In the genomic region with DNA sequence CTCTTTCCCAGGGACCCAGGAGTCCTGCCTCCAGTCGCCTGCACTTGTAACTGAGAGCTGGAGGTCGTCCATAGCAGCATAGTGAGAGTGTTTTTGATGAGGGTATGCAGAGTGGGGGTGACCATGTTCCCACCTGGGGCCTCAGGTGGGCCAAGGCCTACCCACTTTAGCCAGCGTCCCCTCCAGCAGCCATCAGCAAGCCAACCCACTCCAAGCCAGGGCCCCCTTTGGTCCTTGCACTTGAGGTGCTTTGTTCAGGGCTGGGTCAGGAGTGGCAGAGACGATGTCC, we compare ENCODE assay signal across 14 cellular contexts. TPM values are rescaled to one million over a fixed set of nuclear protein-coding genes. Genes with fewer than 3 reads are reported as not detected.
DNase-seq lines count a peak whose midpoint lies in the region; ATAC-seq, FAIRE-seq and TF ChIP-seq lines count a peak whose summit lies in the region.
"Had no signal": no experiment of that assay in that cellular context is flagged by ENCODE, and none has a peak within 500 bp of the region (broad histone marks: within the 10 kb centered on the region; RNA-seq: fewer than 3 reads in every experiment).

No MANE protein-coding gene starts in this region.

- H3K4me1 ChIP-seq in H1 (replicated peaks in 1 of 4; ENCODE audit: control insufficient read depth in 3 of 4, insufficient read depth in 4 of 4, low read length in 3 of 4) (peaks cover 0 to 4% (median 2%) of the 10 kb centered on the region in 4 experiments; a peak in 3 of 7 replicates), transverse colon (peaks cover 8 to 69% (median 50%) of the 10 kb centered on the region in 4 donors), vagina (peaks cover 16% of the 10 kb centered on the region)

- in situ Hi-C loops in transverse colon (cut with MboI; ENCODE audit: low pct_ligation_motif_present in 1 of 4, low pct_unique_long_range_greater_than_20kb in 1 of 4, low sequenced_read_pairs in 3 of 4): no loop called here

- TF ChIP-seq CTCF in natural killer cell (IDR thresholded peaks at IDR 0.05) (no peak), H1 (IDR thresholded peaks at IDR 0.05; ENCODE audit: control extremely low read depth in 1 of 3, insufficient read depth in 1 of 3, low read depth in 1 of 3, low read length in 3 of 3) (no peak), transverse colon (IDR thresholded peaks at IDR 0.05) (peak in 1 of 5 experiments; percentile 12), vagina (IDR thresholded peaks at IDR 0.05) (no peak)

- no peak overlapping the region for H3K9ac ChIP-seq in H1 (replicated peaks in 1 of 4; ENCODE audit: extremely low read depth in 1 of 4, low read depth in 3 of 4, low read length in 3 of 4)

- H2AFZ ChIP-seq in H1 (ENCODE audit: low read length): no peak overlapping the region

- peak overlapping the region; percentile 90 for H3K4me3 Mint-ChIP-seq in natural killer cell treated with Interleukin-12 subunit alpha and Interleukin-12 subunit beta and Interleukin-15 and Interleukin-18, amount 100 ng/mL, for 72 hours
- no peak overlapping the region for H3K4me3 Mint-ChIP-seq in natural killer cell
- H3K4me3 Mint-ChIP-seq in T-helper 17 cell: no peak overlapping the region

- TF ChIP-seq EP300 in H1 (IDR thresholded peaks at IDR 0.05; ENCODE audit: borderline replicate concordance in 1 of 2, low read depth in 2 of 2, low read length in 2 of 2): no peak
- no peak for TF ChIP-seq EP300 in transverse colon (IDR thresholded peaks at IDR 0.05; ENCODE audit: low read depth)

- peak overlapping the region; percentile 96 to 99 for H3K27ac Mint-ChIP-seq in natural killer cell treated with Interleukin-12 subunit alpha and Interleukin-12 subunit beta and Interleukin-15 and Interleukin-18, amount 100 ng/mL, for 72 hours
- no peak overlapping the region for H3K27ac Mint-ChIP-seq in natural killer cell
- peak overlapping the region; percentile 95 for H3K27ac Mint-ChIP-seq in T-helper 17 cell

- FAIRE-seq in H1 (lab: Jason Lieb, UNC) (no peak), H54 (lab: Jason Lieb, UNC) (no peak)
- FAIRE-seq: frontal cortex had no signal

- H2BK20ac ChIP-seq in H1 (ENCODE audit: low read length): no peak overlapping the region

- no peaks in the 10 kb centered on the region for H3K27me3 Mint-ChIP-seq in natural killer cell treated with Interleukin-12 subunit alpha and Interleukin-12 subunit beta and Interleukin-15 and Interleukin-18, amount 100 ng/mL, for 72 hours
- peaks cover 0 to 7% of the 10 kb centered on the region in 2 donors for H3K27me3 Mint-ChIP-seq in natural killer cell (ENCODE audit: low read depth in 2 of 2)
- H3K27me3 Mint-ChIP-seq in T-helper 17 cell: no peaks in the 10 kb centered on the region

- no peak overlapping the region for H2BK12ac ChIP-seq in H1 (ENCODE audit: low read depth, low read length)

- no peak overlapping the region for H3K4ac ChIP-seq in H1 (replicated peaks; ENCODE audit: insufficient read length, low read depth, low read length)

- POLR2A ChIA-PET in H1 (lab: Charles Lee; ENCODE audit: partially characterized antibody): interaction anchor here (0.9 to 4.1 kb wide), 2 partner anchors 12 to 18 kb away, joined by 3 to 33 read pairs; a partner anchor contains a TSS

- no peaks in the 10 kb centered on the region for H3K9me3 Mint-ChIP-seq in natural killer cell treated with Interleukin-12 subunit alpha and Interleukin-12 subunit beta and Interleukin-15 and Interleukin-18, amount 100 ng/mL, for 72 hours
- H3K9me3 Mint-ChIP-seq in natural killer cell: no peaks in the 10 kb centered on the region

- no peak overlapping the region for H4K8ac ChIP-seq in H1 (ENCODE audit: extremely low read depth, insufficient read depth, low read length)

- TF ChIP-seq POLR2A in H1 (IDR thresholded peaks at IDR 0.05; ENCODE audit: control extremely low read depth in 1 of 2, low read depth in 2 of 2, low read length in 2 of 2): no peak
- TF ChIP-seq POLR2A in transverse colon (IDR thresholded peaks at IDR 0.05): no peak
- TF ChIP-seq POLR2A in H54 (IDR thresholded peaks at IDR 0.05; ENCODE audit: low read depth, low read length): no peak
- TF ChIP-seq POLR2A in vagina (IDR thresholded peaks at IDR 0.05): no peak

- peaks cover 0 to 6% (median under 1%) of the 10 kb centered on the region in 4 experiments; a peak in 2 of 7 replicates for H3K27me3 ChIP-seq in H1 (replicated peaks in 1 of 4; ENCODE audit: control insufficient read depth in 3 of 4, extremely low read depth in 1 of 4, insufficient read depth in 3 of 4, low read length in 3 of 4)
- H3K27me3 ChIP-seq in transverse colon: no peaks in the 10 kb centered on the region
- no peaks in the 10 kb centered on the region for H3K27me3 ChIP-seq in vagina
- H3K27me3 ChIP-seq: adrenal gland had no signal

- H3K27ac ChIP-seq in H1 (ENCODE audit: low read depth, low read length) (no peak overlapping the region), transverse colon (peak overlapping the region; percentile 41 to 71 (median 61)), vagina (no peak overlapping the region)

- peak overlapping the region; percentile 32 for H4K91ac ChIP-seq in H1 (replicated peaks; ENCODE audit: insufficient read length, low read length)

- H3K4me2 ChIP-seq in H1 (ENCODE audit: insufficient read depth in 1 of 2, low read depth in 2 of 2, low read length in 2 of 2): no peak overlapping the region

- no peak overlapping the region for H3K23ac ChIP-seq in H1 (ENCODE audit: insufficient read length)

- H2AK5ac ChIP-seq in H1 (ENCODE audit: low read depth, low read length): no peak overlapping the region

- no peaks in the 10 kb centered on the region for H3K23me2 ChIP-seq in H1 (ENCODE audit: low read depth, low read length)

- no peak overlapping the region for H3K56ac ChIP-seq in H1 (replicated peaks; ENCODE audit: insufficient read length, low read depth, low read length)

- H3K79me1 ChIP-seq in H1 (ENCODE audit: low read depth, low read length): no peaks in the 10 kb centered on the region

- no peak overlapping the region for H2BK5ac ChIP-seq in H1 (ENCODE audit: low read depth, low read length)

- TF ChIP-seq RAD21 in H1 (IDR thresholded peaks at IDR 0.05 in 1 of 2, conservative IDR thresholded peaks at IDR 0.05 in 1 of 2; ENCODE audit: low read depth in 2 of 2, low read length in 2 of 2): no peak

- no peak overlapping the region for H4K5ac ChIP-seq in H1 (ENCODE audit: insufficient read length, low read depth, low read length)

- peaks cover 56 to 73% of the 10 kb centered on the region in 2 donors for H3K4me1 Mint-ChIP-seq in natural killer cell treated with Interleukin-12 subunit alpha and Interleukin-12 subunit beta and Interleukin-15 and Interleukin-18, amount 100 ng/mL, for 72 hours (ENCODE audit: low read depth in 2 of 2)
- H3K4me1 Mint-ChIP-seq in natural killer cell (no peaks in the 10 kb centered on the region), T-helper 17 cell (peaks cover 46% of the 10 kb centered on the region)

- H3K36me3 ChIP-seq in H1 (ENCODE audit: control insufficient read depth in 2 of 4, insufficient read depth in 4 of 4, low read length in 3 of 4) (no peaks in the 10 kb centered on the region), transverse colon (no peaks in the 10 kb centered on the region), vagina (no peaks in the 10 kb centered on the region)
- H3K36me3 ChIP-seq: adrenal gland had no signal

- H3K9me3 ChIP-seq in T-helper 17 cell (ENCODE audit: control insufficient read depth, low read length, poor library complexity, severe bottlenecking): no peaks in the 10 kb centered on the region
- no peaks in the 10 kb centered on the region for H3K9me3 ChIP-seq in H1 (ENCODE audit: insufficient read depth in 2 of 2, low read depth in 1 of 2, low read length in 1 of 2)
- no peaks in the 10 kb centered on the region for H3K9me3 ChIP-seq in transverse colon
- H3K9me3 ChIP-seq in vagina: no peaks in the 10 kb centered on the region
- H3K9me3 ChIP-seq: adrenal gland had no signal

- no peak overlapping the region for H2BK15ac ChIP-seq in H1 (ENCODE audit: low read length)

- intact Hi-C loops in natural killer cell (cut with micrococcal nuclease) (no loop called here), transverse colon (cut with DNase I; ENCODE audit: low total_unique reads) (no loop called here), vagina (cut with DNase I) (no loop called here)

- H4K20me1 ChIP-seq in H1 (replicated peaks in 1 of 2; ENCODE audit: control insufficient read depth in 1 of 2, insufficient read depth in 2 of 2, low read length in 2 of 2): peaks cover 0 to 2% of the 10 kb centered on the region in 2 experiments

- no peak overlapping the region for H2BK120ac ChIP-seq in H1 (replicated peaks; ENCODE audit: low read depth, low read length)

- ATAC-seq in natural killer cell treated with Interleukin-12 subunit alpha and Interleukin-12 subunit beta and Interleukin-15 and Interleukin-18, amount 100 ng/mL, for 72 hours: no peak
- no peak for ATAC-seq in natural killer cell
- no peak for ATAC-seq in T-helper 17 cell

- 47% methylated on average over 4 of the region's 4 CpGs; no CpG with 5 or more reads in 1 of the 2 experiments for WGBS in H1 (ENCODE audit: extremely low coverage in 1 of 2, insufficient coverage in 1 of 2, insufficient read length in 1 of 2, insufficient replicate concordance in 2 of 2, low coverage in 1 of 2, low lambda C conversion rate in 2 of 2, missing lambda C conversion rate in 1 of 2), 2 experiments
- 51 to 80% methylated on average over 1 to 4 of the region's 4 CpGs for WGBS in transverse colon (ENCODE audit: low coverage in 1 of 2), 2 donors

- CTCF ChIA-PET in H1 (lab: Charles Lee; ENCODE audit: partially characterized antibody): interaction anchor here (1.0 to 37.0 kb wide), 9 partner anchors 10 to 306 kb away, joined by 3 to 703 read pairs (median 6); a partner anchor contains a TSS

- H3K79me2 ChIP-seq in H1 (ENCODE audit: control insufficient read depth in 1 of 2, insufficient read depth in 2 of 2, low read length in 2 of 2): no peaks in the 10 kb centered on the region

- H3K4me3 ChIP-seq in H1 (ENCODE audit: extremely low read depth in 1 of 4, insufficient read depth in 2 of 4, low read depth in 3 of 4, low read length in 4 of 4) (no peak overlapping the region), transverse colon (no peak overlapping the region), vagina (no peak overlapping the region)
- H3K4me3 ChIP-seq: adrenal gland had no signal

- peaks cover 16% of the 10 kb centered on the region for H3K36me3 Mint-ChIP-seq in natural killer cell treated with Interleukin-12 subunit alpha and Interleukin-12 subunit beta and Interleukin-15 and Interleukin-18, amount 100 ng/mL, for 72 hours
- H3K36me3 Mint-ChIP-seq in natural killer cell (no peaks in the 10 kb centered on the region), T-helper 17 cell (ENCODE audit: low read depth) (peaks cover 2% of the 10 kb centered on the region)

- H3K14ac ChIP-seq in H1 (ENCODE audit: insufficient read length): no peak overlapping the region

- H3K18ac ChIP-seq in H1 (ENCODE audit: extremely low read depth, low read length): no peak overlapping the region

- no peak for DNase-seq in natural killer cell treated with Interleukin-12 subunit alpha and Interleukin-12 subunit beta and Interleukin-15 and Interleukin-18, amount 100 ng/mL, for 72 hours (ENCODE audit: low spot score)
- DNase-seq in natural killer cell (no peak), T-helper 17 cell (no peak), H1 (ENCODE audit: low read depth in 1 of 2, low spot score in 2 of 2) (no peak), transverse colon (no peak), NCI-H446 treated with DMSO at 0.1 percent for 48 hours (lab: John Stamatoyannopoulos, UW) (no peak), H54 (ENCODE audit: insufficient read length, low spot score) (no peak), vagina (ENCODE audit: extremely low spot score in 2 of 2) (no peak)
- DNase-seq: NCI-H510A, SHP77 treated with DMSO at 0.1 percent for 48 hours had no signal

RNA-seq across cellular contexts. Expression of a gene that starts 11.9 kb away (rescaled TPM):
- total RNA-seq in natural killer cell treated with Interleukin-12 subunit alpha and Interleukin-12 subunit beta and Interleukin-15 and Interleukin-18, amount 100 ng/mL, for 72 hours: 100 to 1,000 TPM in 1 of 2 donors, 10 to 100 TPM in 1; 89.4 to 103 TPM
- total RNA-seq in natural killer cell (10 to 100 TPM; 23.3 to 37.4 (median 28.3) TPM), T-helper 17 cell (10 to 100 TPM; 35.6 to 44.4 TPM), transverse colon (10 to 100 TPM in 3 of 4 donors, 1 to 10 TPM in 1; 4.1 to 68.7 (median 13.8) TPM), vagina (56.5 TPM)
- total RNA-seq in H1 (2021; fragmentation: NEBNext Ultra II Directional; extraction: Animal tissue kit (Norgen Biotek cat#: 25700)): 28.7 and 34.0 TPM in 2 replicates
- 20.4 and 25.6 TPM in 2 replicates for polyA plus RNA-seq in H1 (2011; rRNA removed)
- 16.5 TPM for polyA plus RNA-seq in H1 (2011; cell fraction: cytosol; rRNA removed)
- polyA plus RNA-seq in H1 (2011; cell fraction: nucleus; rRNA removed): 50.0 TPM
- polyA plus RNA-seq in H1 (2012, experiment 1 of 2): 21.5 to 33.3 TPM (median 28.7 TPM) in 4 replicates
- polyA plus RNA-seq in H1 (2012, experiment 2 of 2): 14.0 TPM
- polyA plus RNA-seq in H1 (2013, experiment 1 of 2): 13.1 TPM
- 12.1 TPM for polyA plus RNA-seq in H1 (2013, experiment 2 of 2)
- polyA minus RNA-seq in H1 (2011; rRNA and poly(A)+ RNA removed): 13.7 and 13.8 TPM in 2 replicates
- polyA minus RNA-seq in H1 (2011; cell fraction: cytosol; rRNA and poly(A)+ RNA removed): 12.5 TPM
- polyA minus RNA-seq in H1 (2011; cell fraction: nucleus; rRNA and poly(A)+ RNA removed): 15.1 TPM

RNA-seq across cellular contexts. Expression of a gene that starts 14.1 kb away (rescaled TPM):
- total RNA-seq in natural killer cell treated with Interleukin-12 subunit alpha and Interleukin-12 subunit beta and Interleukin-15 and Interleukin-18, amount 100 ng/mL, for 72 hours: 100 to 1,000 TPM in 1 of 2 donors, 10 to 100 TPM in 1; 99.4 to 107 TPM
- total RNA-seq in natural killer cell (1 to 10 TPM in 2 of 3 donors, under 1 TPM in 1; 0.72 to 7.1 (median 1.4) TPM), T-helper 17 cell (10 to 100 TPM; 46.4 to 63.1 TPM), transverse colon (10 to 100 TPM in 3 of 4 donors, not detected in 1; 26.5 to 72.2 (median 37.4) TPM), vagina (16.2 TPM)
- total RNA-seq in H1 (2021; fragmentation: NEBNext Ultra II Directional; extraction: Animal tissue kit (Norgen Biotek cat#: 25700)): 0.78 and 1.0 TPM in 2 replicates
- 1.5 and 2.0 TPM in 2 replicates for polyA plus RNA-seq in H1 (2011; rRNA removed)
- polyA plus RNA-seq in H1 (2011; cell fraction: cytosol; rRNA removed): 1.6 TPM
- polyA plus RNA-seq in H1 (2011; cell fraction: nucleus; rRNA removed): 3.1 TPM
- 0.64 to 1.2 TPM (median 0.86 TPM) in 4 replicates for polyA plus RNA-seq in H1 (2012, experiment 1 of 2)
- 0.56 TPM for polyA plus RNA-seq in H1 (2012, experiment 2 of 2)
- polyA plus RNA-seq in H1 (2013, experiment 1 of 2): 1.1 TPM
- polyA plus RNA-seq in H1 (2013, experiment 2 of 2): 1.1 TPM
- polyA minus RNA-seq in H1 (2011; rRNA and poly(A)+ RNA removed): 0.39 and 0.54 TPM in 2 replicates
- polyA minus RNA-seq in H1 (2011; cell fraction: cytosol; rRNA and poly(A)+ RNA removed): not detected
- polyA minus RNA-seq in H1 (2011; cell fraction: nucleus; rRNA and poly(A)+ RNA removed): 2.1 TPM
- total RNA-seq: frontal cortex had no signal
- polyA plus RNA-seq: neural cell had no signal

RNA-seq across cellular contexts. Expression of a gene that starts 35.5 kb away (rescaled TPM):
- under 1 TPM in 1 of 2 donors, not detected in 1; 0.29 TPM for total RNA-seq in natural killer cell treated with Interleukin-12 subunit alpha and Interleukin-12 subunit beta and Interleukin-15 and Interleukin-18, amount 100 ng/mL, for 72 hours
- total RNA-seq in natural killer cell: not detected
- total RNA-seq in T-helper 17 cell: under 1 TPM in 1 of 2 donors, not detected in 1; 0.45 TPM
- total RNA-seq in H1 (2021; fragmentation: NEBNext Ultra II Directional; extraction: Animal tissue kit (Norgen Biotek cat#: 25700)): 0.59 and 0.74 TPM in 2 replicates
- polyA plus RNA-seq in H1 (2011; rRNA removed): 4.3 TPM in 2 replicates
- 2.2 TPM for polyA plus RNA-seq in H1 (2011; cell fraction: cytosol; rRNA removed)
- 3.5 TPM for polyA plus RNA-seq in H1 (2011; cell fraction: nucleus; rRNA removed)
- 0.83 to 1.4 TPM (median 1.0 TPM) in 4 replicates for polyA plus RNA-seq in H1 (2012, experiment 1 of 2)
- polyA plus RNA-seq in H1 (2012, experiment 2 of 2): 1.2 TPM
- polyA plus RNA-seq in H1 (2013, experiment 1 of 2): 1.0 TPM
- 0.75 TPM for polyA plus RNA-seq in H1 (2013, experiment 2 of 2)
- 1.4 and 1.5 TPM in 2 replicates for polyA minus RNA-seq in H1 (2011; rRNA and poly(A)+ RNA removed)
- 0.88 TPM for polyA minus RNA-seq in H1 (2011; cell fraction: cytosol; rRNA and poly(A)+ RNA removed)
- polyA minus RNA-seq in H1 (2011; cell fraction: nucleus; rRNA and poly(A)+ RNA removed): 6.1 TPM
- 1 to 10 TPM in 3 of 4 donors, not detected in 1; 2.1 to 5.2 (median 2.6) TPM for total RNA-seq in transverse colon
- total RNA-seq in vagina: 3.7 TPM
- polyA plus RNA-seq: neural cell had no signal

RNA-seq across cellular contexts. Expression of a gene that starts 50.8 kb away (rescaled TPM):
- not detected for total RNA-seq in natural killer cell treated with Interleukin-12 subunit alpha and Interleukin-12 subunit beta and Interleukin-15 and Interleukin-18, amount 100 ng/mL, for 72 hours
- total RNA-seq in natural killer cell: not detected
- not detected for total RNA-seq in T-helper 17 cell
- total RNA-seq in H1 (2021; fragmentation: NEBNext Ultra II Directional; extraction: Animal tissue kit (Norgen Biotek cat#: 25700)): not detected in 2 replicates
- not detected in 2 replicates for polyA plus RNA-seq in H1 (2011; rRNA removed)
- not detected for polyA plus RNA-seq in H1 (2011; cell fraction: cytosol; rRNA removed)
- not detected for polyA plus RNA-seq in H1 (2011; cell fraction: nucleus; rRNA removed)
- polyA plus RNA-seq in H1 (2012, experiment 1 of 2): not detected in 4 replicates
- polyA plus RNA-seq in H1 (2012, experiment 2 of 2): not detected
- polyA plus RNA-seq in H1 (2013, experiment 1 of 2): not detected
- polyA plus RNA-seq in H1 (2013, experiment 2 of 2): 0.06 TPM
- polyA minus RNA-seq in H1 (2011; rRNA and poly(A)+ RNA removed): not detected in 2 replicates
- not detected for polyA minus RNA-seq in H1 (2011; cell fraction: cytosol; rRNA and poly(A)+ RNA removed)
- not detected for polyA minus RNA-seq in H1 (2011; cell fraction: nucleus; rRNA and poly(A)+ RNA removed)
- not detected for total RNA-seq in transverse colon
- total RNA-seq in vagina: not detected
- total RNA-seq: adrenal gland, frontal cortex had no signal
- polyA plus RNA-seq: adrenal gland, BJ had no signal

Comparison
In these comparisons a context has a peak if more than half of its experiments do, and no peak if none do; other contexts are left out.
1. H3K27ac Mint-ChIP-seq: peak in natural killer cell treated with Interleukin-12 subunit alpha and Interleukin-12 subunit beta and Interleukin-15 and Interleukin-18, amount 100 ng/mL, for 72 hours (2 of 2) and T-helper 17 cell (single experiment); none in natural killer cell (0 of 2).
2. H3K27ac ChIP-seq: peak in transverse colon (4 of 4); none in H1 (single experiment) and vagina (single experiment).